19 cellular contexts compared by ENCODE assay signal in genomic region chr2:217861334-217861877, GRCh38.
"Had no signal": no experiment of that assay in that cellular context is flagged by ENCODE, and none has a peak within 500 bp of the region (broad histone marks: within the 10 kb centered on the region; RNA-seq: fewer than 3 reads in every experiment).

No MANE protein-coding gene starts in this region.

- H3K27me3 ChIP-seq: breast epithelium, hepatocyte, ovary, SJSA1, suprapubic skin had no signal

- H3K36me3 ChIP-seq: breast epithelium, neural progenitor cell, ovary, SJSA1 had no signal

- H3K9ac ChIP-seq: neural progenitor cell had no signal

- FAIRE-seq: astrocyte had no signal

- DNase-seq: activated CD4-positive, CD25-positive, alpha-beta regulatory T cell treated with anti-CD3 and anti-CD28 coated beads, Interleukin-2, amount 50 U/mL, for 72 hours; activated CD8-positive, alpha-beta memory T cell treated with anti-CD3 and anti-CD28 coated beads for 24 hours; activated CD8-positive, alpha-beta memory T cell treated with anti-CD3 and anti-CD28 coated beads, Interleukin-2, amount 50 U/mL, for 48 hours; activated effector memory CD4-positive, alpha-beta T cell treated with anti-CD3 and anti-CD28 coated beads, Interleukin-2, amount 50 U/mL, for 16 hours; activated naive CD4-positive, alpha-beta T cell treated with anti-CD3 and anti-CD28 coated beads, Interleukin-2, amount 50 U/mL, for 16 hours; activated T-cell treated with anti-CD3 and anti-CD28 coated beads, Interleukin-2, amount 50 U/mL, for 72 hours; effector CD4-positive, alpha-beta T cell; ovary; stimulated activated CD4-positive, alpha-beta T cell treated with anti-CD3 and anti-CD28 coated beads, Interleukin-2, amount 100 ng/mL, for 24 hours; stimulated activated naive CD4-positive, alpha-beta T cell treated with Interleukin-2 at 50 U/mL for 16 hours; SW 1271; T-helper 2 cell had no signal

- H3K4me2 ChIP-seq: hepatocyte, neural progenitor cell had no signal

- H3K9me3 ChIP-seq: breast epithelium, ovary, SJSA1, suprapubic skin had no signal

- H3K4me3 ChIP-seq: breast epithelium, hepatocyte, neural progenitor cell, ovary, SJSA1, suprapubic skin had no signal

- H3K4me1 ChIP-seq: breast epithelium, SJSA1 had no signal

- ATAC-seq: activated T-cell treated with anti-CD3 and anti-CD28 coated beads, Interleukin-2, amount 50 U/mL, for 72 hours had no signal

- H2AFZ ChIP-seq: hepatocyte, neural progenitor cell had no signal

- H3K27ac ChIP-seq: hepatocyte, neural progenitor cell, ovary, SJSA1, suprapubic skin, VCaP had no signal
